9 cellular contexts compared by ENCODE assay signal in the genomic region with DNA sequence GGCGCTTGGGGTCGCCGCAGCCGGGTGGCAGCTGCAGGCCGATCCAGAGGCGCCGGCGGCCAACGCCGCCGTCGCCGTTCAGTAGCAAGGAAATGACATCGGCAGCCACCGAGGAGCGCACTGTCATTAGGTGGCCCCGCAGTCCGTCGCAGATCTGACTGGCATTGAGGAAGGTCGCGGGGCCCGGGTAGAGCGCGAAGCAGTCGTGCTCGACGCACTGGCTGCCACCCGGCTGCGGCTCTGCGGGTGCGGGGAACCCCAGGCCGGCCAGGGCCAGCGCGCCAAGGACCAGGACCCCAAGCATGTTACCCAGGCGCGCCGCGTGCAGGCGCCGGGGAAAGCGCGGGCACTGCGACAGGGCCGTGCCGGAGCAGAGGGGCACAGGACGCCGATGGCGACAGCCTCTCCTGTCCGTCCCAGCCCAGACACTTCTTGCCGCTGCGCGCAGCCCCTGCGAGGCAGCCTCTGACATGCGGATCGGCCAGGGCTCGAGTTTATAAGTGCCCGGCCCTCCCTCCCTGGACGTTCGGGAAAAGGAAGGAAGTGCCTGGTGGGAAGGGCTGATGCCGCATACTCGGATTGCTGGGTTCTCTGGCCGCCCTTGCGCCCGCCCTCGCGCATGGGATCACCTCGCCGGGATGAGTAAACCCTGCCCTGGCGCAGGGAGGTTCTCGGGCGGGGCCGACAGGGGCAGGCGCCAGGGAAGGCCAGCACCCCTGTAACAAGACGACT. TPM values are rescaled to one million over a fixed set of nuclear protein-coding genes. Genes with fewer than 3 reads are reported as not detected.
DNase-seq lines count a peak whose midpoint lies in the region; ATAC-seq, FAIRE-seq and TF ChIP-seq lines count a peak whose summit lies in the region.
"Had no signal": no experiment of that assay in that cellular context is flagged by ENCODE, and none has a peak within 500 bp of the region (broad histone marks: within the 10 kb centered on the region; RNA-seq: fewer than 3 reads in every experiment).

A gene with protein sequence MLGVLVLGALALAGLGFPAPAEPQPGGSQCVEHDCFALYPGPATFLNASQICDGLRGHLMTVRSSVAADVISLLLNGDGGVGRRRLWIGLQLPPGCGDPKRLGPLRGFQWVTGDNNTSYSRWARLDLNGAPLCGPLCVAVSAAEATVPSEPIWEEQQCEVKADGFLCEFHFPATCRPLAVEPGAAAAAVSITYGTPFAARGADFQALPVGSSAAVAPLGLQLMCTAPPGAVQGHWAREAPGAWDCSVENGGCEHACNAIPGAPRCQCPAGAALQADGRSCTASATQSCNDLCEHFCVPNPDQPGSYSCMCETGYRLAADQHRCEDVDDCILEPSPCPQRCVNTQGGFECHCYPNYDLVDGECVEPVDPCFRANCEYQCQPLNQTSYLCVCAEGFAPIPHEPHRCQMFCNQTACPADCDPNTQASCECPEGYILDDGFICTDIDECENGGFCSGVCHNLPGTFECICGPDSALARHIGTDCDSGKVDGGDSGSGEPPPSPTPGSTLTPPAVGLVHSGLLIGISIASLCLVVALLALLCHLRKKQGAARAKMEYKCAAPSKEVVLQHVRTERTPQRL (minus strand): TSS at position 472 of the 732 bp plus-strand sequence. CDS start 168 bp downstream, at position 304.

- TF ChIP-seq EP300 in HepG2 (IDR thresholded peaks at IDR 0.05; ENCODE audit: low read depth in 2 of 2, low read length in 2 of 2) = no peak
- TF ChIP-seq EP300 in HepG2 (CRISPR knock-in tag; IDR thresholded peaks at IDR 0.05; ENCODE audit: borderline replicate concordance) = no peak

- BruUV-seq in HepG2 (replicated peaks; lab: Mats Ljungman, UMichigan) = no TSS peak

- H3K4me1 ChIP-seq in liver (ENCODE audit: control insufficient read depth in 4 of 4, insufficient read depth in 4 of 4, low read length in 3 of 4) (peaks cover 4 to 33% (median 6%) of the 10 kb centered on the region in 4 donors), HepG2 (ENCODE audit: insufficient read depth, low read length) (no peaks in the 10 kb centered on the region), adrenal gland (replicated peaks in 1 of 2) (peaks cover 24 to 55% of the 10 kb centered on the region in 2 donors), right atrium auricular region (peaks cover 0 to 70% of the 10 kb centered on the region in 2 donors), rectal smooth muscle tissue (ENCODE audit: control insufficient read depth, insufficient read depth, low read length) (peaks cover 4% of the 10 kb centered on the region)

- H3K4me3 ChIP-seq in liver (ENCODE audit: low read depth in 1 of 3, low read length in 3 of 3) (peak within 1 kb of the TSS; percentile 30 to 57 (median 50)), HepG2 (replicated peaks in 1 of 3; ENCODE audit: insufficient read depth in 1 of 3, low read depth in 2 of 3, low read length in 3 of 3) (no peak within 1 kb of the TSS), adrenal gland (peak within 1 kb of the TSS in 2 of 4 donors; percentile 28 to 56), right atrium auricular region (peak within 1 kb of the TSS; percentile 52 to 63), rectal smooth muscle tissue (ENCODE audit: low read length) (peak within 1 kb of the TSS; percentile 31), WERI-Rb-1 (ENCODE audit: low read depth, low read length) (no peak within 1 kb of the TSS)

- H4K20me1 ChIP-seq in HepG2 (ENCODE audit: insufficient read depth, low read length) = no peaks in the 10 kb centered on the region

- no peak for DNase-seq in HepG2 (ENCODE audit: low spot score)
- DNase-seq in adrenal gland = peak; percentile 56 to 82 (median 73)
- peak; percentile 92 for DNase-seq in right atrium auricular region (ENCODE audit: low spot score)
- no peak for DNase-seq in NCI-H1436 (lab: John Stamatoyannopoulos, UW)
- no peak for DNase-seq in WERI-Rb-1

- ATAC-seq in HepG2 = no peak; the same call in 2 of the 3 replicates
- no peak for ATAC-seq in GM18519 (IDR thresholded peaks at IDR 0.05; ENCODE audit: low FRiP score, unreplicated experiment)

- TF ChIP-seq RAD21 in liver (IDR thresholded peaks at IDR 0.05) = no peak
- TF ChIP-seq RAD21 in HepG2 (CRISPR knock-in tag; IDR thresholded peaks at IDR 0.05) = no peak

- POLR2A ChIA-PET in HepG2 (lab: Yijun Ruan, JAX) = no interaction called here

- H3K9me3 ChIP-seq in liver (ENCODE audit: control insufficient read depth in 4 of 4, low read length in 3 of 4) = no peaks in the 10 kb centered on the region
- no peaks in the 10 kb centered on the region for H3K9me3 ChIP-seq in HepG2 (ENCODE audit: low read length)
- no peaks in the 10 kb centered on the region for H3K9me3 ChIP-seq in adrenal gland (replicated peaks in 1 of 3)
- no peaks in the 10 kb centered on the region for H3K9me3 ChIP-seq in right atrium auricular region
- H3K9me3 ChIP-seq in WERI-Rb-1 (ENCODE audit: severe bottlenecking) = no peaks in the 10 kb centered on the region

- H3K9ac ChIP-seq in liver (ENCODE audit: low read depth in 1 of 2, low read length in 2 of 2) = peak within 1 kb of the TSS in 1 of 2 donors; percentile 14
- H3K9ac ChIP-seq in HepG2 (ENCODE audit: insufficient read depth, low read depth, low read length) = no peak within 1 kb of the TSS
- H3K9ac ChIP-seq in rectal smooth muscle tissue (ENCODE audit: low read length) = no peak within 1 kb of the TSS

- CTCF ChIA-PET in HepG2 (lab: Yijun Ruan, JAX; ENCODE audit: low intra/inter-chr PET ratio, low total read pairs) = no interaction called here

- in situ Hi-C loops in HepG2 (cut with HindIII; ENCODE audit: extremely low pct_ligation_motif_present, low pct_unique_long_range_greater_than_20kb) = no loop called here

- H3K27me3 ChIP-seq in liver (ENCODE audit: control insufficient read depth in 4 of 4, insufficient read depth in 4 of 4, low read length in 3 of 4) (peaks cover 0 to 12% (median 2%) of the 10 kb centered on the region in 4 donors), HepG2 (ENCODE audit: control insufficient read depth in 1 of 2, insufficient read depth in 2 of 2, low read length in 2 of 2) (peaks cover 3 to 32% of the 10 kb centered on the region in 2 experiments; a peak in 4 of 5 replicates), adrenal gland (peaks cover 17% of the 10 kb centered on the region), right atrium auricular region (peaks cover 0 to 11% of the 10 kb centered on the region in 2 donors), rectal smooth muscle tissue (ENCODE audit: control insufficient read depth, insufficient read depth, low read length) (peaks cover 17% of the 10 kb centered on the region), WERI-Rb-1 (ENCODE audit: insufficient read depth, low read depth, severe bottlenecking) (peaks cover 100% of the 10 kb centered on the region)

- TF ChIP-seq CTCF in liver (IDR thresholded peaks at IDR 0.05; ENCODE audit: low read depth, low read length, missing input control) (no peak), HepG2 (CRISPR knock-in tag; IDR thresholded peaks at IDR 0.05) (no peak), adrenal gland (IDR thresholded peaks at IDR 0.05) (no peak), right atrium auricular region (IDR thresholded peaks at IDR 0.05) (no peak), WERI-Rb-1 (IDR thresholded peaks at IDR 0.05; ENCODE audit: low read depth, low read length) (no peak)

- no peak within 1 kb of the TSS for H3K4me2 ChIP-seq in HepG2 (ENCODE audit: low read depth, low read length)

- intact Hi-C loops in HepG2 (cut with micrococcal nuclease; ENCODE audit: unreplicated experiment) = no loop called here
- intact Hi-C loops in adrenal gland (cut with DNase I) = no loop called here

- H3K27ac ChIP-seq in liver (ENCODE audit: low read depth in 1 of 2, low read length in 2 of 2) (peak within 1 kb of the TSS; percentile 67 to 81), HepG2 (ENCODE audit: extremely low read length, insufficient read depth, low read length) (no peak within 1 kb of the TSS), adrenal gland (peak within 1 kb of the TSS in 4 of 5 donors; percentile 38 to 86 (median 62)), right atrium auricular region (peak within 1 kb of the TSS; percentile 83 to 85), rectal smooth muscle tissue (ENCODE audit: low read depth, low read length) (peak within 1 kb of the TSS; percentile 51), WERI-Rb-1 (no peak within 1 kb of the TSS)

- no peaks in the 10 kb centered on the region for H3K36me3 ChIP-seq in liver (ENCODE audit: control insufficient read depth in 4 of 4, insufficient read depth in 3 of 4, low read depth in 1 of 4, low read length in 3 of 4)
- H3K36me3 ChIP-seq in HepG2 (replicated peaks in 1 of 2; ENCODE audit: control insufficient read depth in 1 of 2, insufficient read depth in 2 of 2, low read length in 2 of 2) = no peaks in the 10 kb centered on the region
- no peaks in the 10 kb centered on the region for H3K36me3 ChIP-seq in adrenal gland (replicated peaks in 1 of 2)
- no peaks in the 10 kb centered on the region for H3K36me3 ChIP-seq in right atrium auricular region
- no peaks in the 10 kb centered on the region for H3K36me3 ChIP-seq in rectal smooth muscle tissue (ENCODE audit: control insufficient read depth, insufficient read depth, low read length)
- no peaks in the 10 kb centered on the region for H3K36me3 ChIP-seq in WERI-Rb-1

- WGBS in liver = 1% methylated on average over 74 of the region's 74 CpGs
- 53% methylated on average over 58 of the region's 74 CpGs for WGBS in HepG2 (ENCODE audit: low lambda C conversion rate)
- 0 to 1% (median 1%) methylated on average over 15 to 74 of the region's 74 CpGs for WGBS in adrenal gland, 4 donors

- no peaks in the 10 kb centered on the region for H3K79me2 ChIP-seq in HepG2 (ENCODE audit: insufficient read depth, low read length)

- FAIRE-seq in HepG2 (lab: Jason Lieb, UNC) = no peak

- TF ChIP-seq POLR2A in HepG2 (IDR thresholded peaks at IDR 0.05; ENCODE audit: insufficient read depth in 1 of 2, low read depth in 2 of 2, low read length in 2 of 2) (no peak), adrenal gland (IDR thresholded peaks at IDR 0.05) (peak; percentile 71 to 72)

- H2AFZ ChIP-seq in HepG2 (ENCODE audit: low read length) = no peak within 1 kb of the TSS

RNA-seq across cellular contexts. Expression of the gene that starts here (rescaled TPM):
- total RNA-seq in liver (1 to 10 TPM; 1.4 to 6.6 TPM), HepG2 (2016; rRNA removed; fragmentation: Illumina TruSeq; extraction: Trizol) (not detected in 2 replicates), adrenal gland (10 to 100 TPM; 10.0 to 58.0 (median 21.8) TPM), right atrium auricular region (10 to 100 TPM; 37.0 to 96.7 TPM)
- polyA plus RNA-seq in liver (1 to 10 TPM; 2.9 to 3.2 TPM), HepG2 (2011; rRNA removed) (0.03 TPM in 1 of 2 replicates, not detected in the other), adrenal gland (10 to 100 TPM in 1 of 3 donors, 1 to 10 TPM in 2; 3.4 to 16.3 (median 8.5) TPM)
- total RNA-seq in HepG2 (2016; cell fraction: cytosol; rRNA removed; fragmentation: Illumina TruSeq; extraction: Trizol; ENCODE audit: low read depth) = not detected in 2 replicates
- total RNA-seq in HepG2 (2016; cell fraction: insoluble cytoplasmic fraction; rRNA removed; fragmentation: Illumina TruSeq; extraction: Trizol) = not detected in 2 replicates
- not detected in 2 replicates for total RNA-seq in HepG2 (2016; cell fraction: membrane; rRNA removed; fragmentation: Illumina TruSeq; extraction: Trizol)
- total RNA-seq in HepG2 (2016; cell fraction: nucleus; rRNA removed; fragmentation: Illumina TruSeq; extraction: Trizol) = not detected in 2 replicates
- polyA plus RNA-seq in HepG2 (2011; cell fraction: cytosol; rRNA removed) = not detected in 2 replicates
- not detected in 2 replicates for polyA plus RNA-seq in HepG2 (2011; cell fraction: nucleus; rRNA removed)
- not detected in 2 replicates for polyA plus RNA-seq in HepG2 (2012)
- not detected in 2 replicates for polyA plus RNA-seq in HepG2 (2016; cell fraction: cytosol; fragmentation: Illumina TruSeq; extraction: Trizol; ENCODE audit: low read depth)
- polyA plus RNA-seq in HepG2 (2016; cell fraction: insoluble cytoplasmic fraction; fragmentation: Illumina TruSeq; extraction: Trizol; ENCODE audit: low read depth) = not detected in 2 replicates
- polyA plus RNA-seq in HepG2 (2016; cell fraction: membrane; fragmentation: Illumina TruSeq; extraction: Trizol; ENCODE audit: low read depth) = not detected in 2 replicates
- polyA plus RNA-seq in HepG2 (2016; cell fraction: nucleus; fragmentation: Illumina TruSeq; extraction: Trizol; ENCODE audit: insufficient read depth, low read depth) = not detected in 2 replicates
- 0.12 TPM in 1 of 2 replicates, not detected in the other for polyA minus RNA-seq in HepG2 (2011; rRNA and poly(A)+ RNA removed; ENCODE audit: low replicate concordance)
- not detected in 2 replicates for polyA minus RNA-seq in HepG2 (2011; cell fraction: cytosol; rRNA and poly(A)+ RNA removed)
- not detected in 2 replicates for polyA minus RNA-seq in HepG2 (2011; cell fraction: nucleus; rRNA and poly(A)+ RNA removed)
- total RNA-seq: activated CD8-positive, alpha-beta memory T cell treated with anti-CD3 and anti-CD28 coated beads for 36 hours had no signal

Comparison
In these comparisons a context has a peak if more than half of its experiments do, and no peak if none do; other contexts are left out.
1. H3K27ac ChIP-seq: peak in liver (2 of 2), adrenal gland (4 of 5), right atrium auricular region (2 of 2) and rectal smooth muscle tissue (single experiment); none in HepG2 (single experiment) and WERI-Rb-1 (single experiment).
2. H3K4me3 ChIP-seq: peak in liver (3 of 3), right atrium auricular region (2 of 2) and rectal smooth muscle tissue (single experiment); none in HepG2 (0 of 3) and WERI-Rb-1 (single experiment).
3. DNase-seq: peak in adrenal gland (7 of 7) and right atrium auricular region (single experiment); none in HepG2 (single experiment), NCI-H1436 (single experiment) and WERI-Rb-1 (single experiment).
4. POLR2A ChIP-seq: peak in adrenal gland (2 of 2); none in HepG2 (0 of 2).